In the genomic region with DNA sequence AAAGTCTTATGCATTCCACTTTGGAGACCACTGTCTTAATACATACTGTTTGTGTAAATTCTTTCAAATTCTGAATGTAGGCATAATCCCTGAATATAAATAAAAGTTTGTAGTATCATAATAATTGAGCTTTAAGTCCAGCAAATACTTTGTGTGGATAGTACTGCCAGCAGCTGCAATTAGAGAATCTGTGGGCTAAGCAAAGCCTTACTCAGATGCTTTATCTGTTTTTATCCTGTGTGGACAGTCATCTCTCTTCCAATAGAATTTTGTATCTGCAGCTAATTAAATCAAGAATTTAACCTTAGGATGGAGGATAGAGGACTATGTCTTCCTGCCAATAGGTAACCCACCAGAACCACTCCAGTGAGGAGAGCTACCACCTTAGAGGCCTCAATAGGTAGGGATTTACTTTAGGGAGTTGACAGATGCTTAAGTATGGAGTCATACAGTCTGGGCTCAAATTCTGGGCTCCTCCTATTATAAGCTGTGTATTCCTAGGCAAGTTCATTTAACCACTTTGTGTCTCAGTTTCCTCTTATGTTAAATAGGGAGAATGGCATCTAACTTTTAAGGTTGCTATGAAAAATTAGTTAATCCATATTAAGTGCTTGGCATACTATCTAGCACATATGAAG, we compare ENCODE assay signal across 1 cellular context.
TF ChIP-seq lines count a peak whose summit lies in the region.

No MANE protein-coding gene starts in this region.

TF ChIP-seq in GM12878, 131 proteins besides CTCF, POLR2A, EP300 and RAD21:
- TF ChIP-seq RB1 (IDR thresholded peaks at IDR 0.05; ENCODE audit: borderline replicate concordance): no peak
- no peak for TF ChIP-seq HSF1 (IDR thresholded peaks at IDR 0.05; ENCODE audit: low read depth, low read length)
- no peak for TF ChIP-seq CREB1 (IDR thresholded peaks at IDR 0.05; ENCODE audit: low read depth)
- TF ChIP-seq FOXM1 (IDR thresholded peaks at IDR 0.05; ENCODE audit: low read depth, low read length): no peak
- TF ChIP-seq LARP7 (IDR thresholded peaks at IDR 0.05): no peak
- no peak for TF ChIP-seq TCF12 (IDR thresholded peaks at IDR 0.05; ENCODE audit: low read depth, low read length)
- no peak for TF ChIP-seq KAT2A (conservative IDR thresholded peaks at IDR 0.05; ENCODE audit: control insufficient read depth, low read depth, low read length)
- TF ChIP-seq, protein P1, sequence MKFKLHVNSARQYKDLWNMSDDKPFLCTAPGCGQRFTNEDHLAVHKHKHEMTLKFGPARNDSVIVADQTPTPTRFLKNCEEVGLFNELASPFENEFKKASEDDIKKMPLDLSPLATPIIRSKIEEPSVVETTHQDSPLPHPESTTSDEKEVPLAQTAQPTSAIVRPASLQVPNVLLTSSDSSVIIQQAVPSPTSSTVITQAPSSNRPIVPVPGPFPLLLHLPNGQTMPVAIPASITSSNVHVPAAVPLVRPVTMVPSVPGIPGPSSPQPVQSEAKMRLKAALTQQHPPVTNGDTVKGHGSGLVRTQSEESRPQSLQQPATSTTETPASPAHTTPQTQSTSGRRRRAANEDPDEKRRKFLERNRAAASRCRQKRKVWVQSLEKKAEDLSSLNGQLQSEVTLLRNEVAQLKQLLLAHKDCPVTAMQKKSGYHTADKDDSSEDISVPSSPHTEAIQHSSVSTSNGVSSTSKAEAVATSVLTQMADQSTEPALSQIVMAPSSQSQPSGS (IDR thresholded peaks at IDR 0.05; ENCODE audit: low read length): no peak
- TF ChIP-seq SMAD5 (IDR thresholded peaks at IDR 0.05; ENCODE audit: low read depth): no peak
- TF ChIP-seq RFX5 (IDR thresholded peaks at IDR 0.05; ENCODE audit: low read depth, low read length): no peak
- TF ChIP-seq, protein P2, sequence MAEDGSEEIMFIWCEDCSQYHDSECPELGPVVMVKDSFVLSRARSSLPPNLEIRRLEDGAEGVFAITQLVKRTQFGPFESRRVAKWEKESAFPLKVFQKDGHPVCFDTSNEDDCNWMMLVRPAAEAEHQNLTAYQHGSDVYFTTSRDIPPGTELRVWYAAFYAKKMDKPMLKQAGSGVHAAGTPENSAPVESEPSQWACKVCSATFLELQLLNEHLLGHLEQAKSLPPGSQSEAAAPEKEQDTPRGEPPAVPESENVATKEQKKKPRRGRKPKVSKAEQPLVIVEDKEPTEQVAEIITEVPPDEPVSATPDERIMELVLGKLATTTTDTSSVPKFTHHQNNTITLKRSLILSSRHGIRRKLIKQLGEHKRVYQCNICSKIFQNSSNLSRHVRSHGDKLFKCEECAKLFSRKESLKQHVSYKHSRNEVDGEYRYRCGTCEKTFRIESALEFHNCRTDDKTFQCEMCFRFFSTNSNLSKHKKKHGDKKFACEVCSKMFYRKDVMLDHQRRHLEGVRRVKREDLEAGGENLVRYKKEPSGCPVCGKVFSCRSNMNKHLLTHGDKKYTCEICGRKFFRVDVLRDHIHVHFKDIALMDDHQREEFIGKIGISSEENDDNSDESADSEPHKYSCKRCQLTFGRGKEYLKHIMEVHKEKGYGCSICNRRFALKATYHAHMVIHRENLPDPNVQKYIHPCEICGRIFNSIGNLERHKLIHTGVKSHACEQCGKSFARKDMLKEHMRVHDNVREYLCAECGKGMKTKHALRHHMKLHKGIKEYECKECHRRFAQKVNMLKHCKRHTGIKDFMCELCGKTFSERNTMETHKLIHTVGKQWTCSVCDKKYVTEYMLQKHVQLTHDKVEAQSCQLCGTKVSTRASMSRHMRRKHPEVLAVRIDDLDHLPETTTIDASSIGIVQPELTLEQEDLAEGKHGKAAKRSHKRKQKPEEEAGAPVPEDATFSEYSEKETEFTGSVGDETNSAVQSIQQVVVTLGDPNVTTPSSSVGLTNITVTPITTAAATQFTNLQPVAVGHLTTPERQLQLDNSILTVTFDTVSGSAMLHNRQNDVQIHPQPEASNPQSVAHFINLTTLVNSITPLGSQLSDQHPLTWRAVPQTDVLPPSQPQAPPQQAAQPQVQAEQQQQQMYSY (CRISPR knock-in tag; IDR thresholded peaks at IDR 0.05): no peak
- TF ChIP-seq NFIC (IDR thresholded peaks at IDR 0.05; ENCODE audit: low read depth, low read length): no peak
- TF ChIP-seq CHD2 (IDR thresholded peaks at IDR 0.05; ENCODE audit: borderline replicate concordance, low read depth, low read length): no peak
- TF ChIP-seq CREM (IDR thresholded peaks at IDR 0.05; ENCODE audit: low read depth): no peak
